ENCODE assay signal across 8 cellular contexts in the genomic region with DNA sequence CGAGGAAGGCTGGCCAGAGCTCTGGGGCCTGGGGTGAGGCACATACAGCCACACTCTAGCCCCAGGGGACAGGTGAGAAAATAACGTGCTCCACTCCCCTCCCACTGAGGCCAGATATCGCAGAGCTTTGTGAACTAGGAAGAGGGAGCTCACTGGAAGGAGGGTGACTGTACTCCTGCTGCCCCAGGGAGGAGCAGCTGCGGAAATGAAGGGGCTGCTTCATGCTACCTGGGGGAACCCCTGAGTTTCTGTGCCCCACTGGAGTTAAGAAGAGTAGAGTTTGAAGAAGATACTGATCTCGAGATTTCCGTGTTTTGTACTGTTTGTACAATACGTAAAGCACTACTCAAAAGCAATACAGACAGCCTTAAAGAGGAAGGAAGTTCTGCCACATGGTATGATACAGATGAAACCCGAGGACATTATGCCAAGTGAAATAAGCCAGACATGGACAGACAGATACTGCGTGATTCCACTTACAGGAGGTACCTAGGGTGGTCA. TPM values are rescaled to one million over a fixed set of nuclear protein-coding genes. Genes with fewer than 3 reads are reported as not detected.
DNase-seq lines count a peak whose midpoint lies in the region; ATAC-seq lines count a peak whose summit lies in the region.

No MANE protein-coding gene starts in this region.

- DNase-seq in activated T-cell treated with anti-CD3 and anti-CD28 coated beads for 1 hour (ENCODE audit: low read depth) = peak; percentile 44
- no peak for DNase-seq in activated T-cell treated with anti-CD3 and anti-CD28 coated beads for 4 hours
- DNase-seq in stimulated activated naive CD4-positive, alpha-beta T cell treated with Interleukin-2 at 50 U/mL for 16 hours (lab: John Stamatoyannopoulos, UW) = peak; percentile 38
- no peak for DNase-seq in SK-N-DZ (ENCODE audit: low spot score)

- peak; percentile 52 to 60 for ATAC-seq in activated CD4-positive, CD25-positive, alpha-beta regulatory T cell treated with anti-CD3 and anti-CD28 coated beads, Interleukin-2, amount 50 U/mL, for 24 hours
- ATAC-seq in esophagus mucosa (peak; percentile 47), GM19023 (IDR thresholded peaks at IDR 0.05; ENCODE audit: unreplicated experiment) (no peak), HG02884 (IDR thresholded peaks at IDR 0.05; ENCODE audit: unreplicated experiment) (no peak)

RNA-seq across cellular contexts. Expression of gene CMTM6, which starts 44.6 kb away (rescaled TPM):
- total RNA-seq in esophagus mucosa = 28.0 TPM
- 34.5 and 40.9 TPM in 2 replicates for polyA plus RNA-seq in SK-N-DZ (2014; cell fraction: cytosol; rRNA removed)
- polyA plus RNA-seq in SK-N-DZ (2014; cell fraction: nucleus; rRNA removed) = 15.7 and 20.0 TPM in 2 replicates

Comparison
In these comparisons a context has a peak if more than half of its experiments do, and no peak if none do; other contexts are left out.
1. DNase-seq: peak in activated T-cell treated with anti-CD3 and anti-CD28 coated beads for 1 hour (single experiment) and stimulated activated naive CD4-positive, alpha-beta T cell treated with Interleukin-2 at 50 U/mL for 16 hours (single experiment); none in activated T-cell treated with anti-CD3 and anti-CD28 coated beads for 4 hours (single experiment) and SK-N-DZ (single experiment).
2. ATAC-seq: peak in activated CD4-positive, CD25-positive, alpha-beta regulatory T cell treated with anti-CD3 and anti-CD28 coated beads, Interleukin-2, amount 50 U/mL, for 24 hours (2 of 2) and esophagus mucosa (single experiment); none in GM19023 (single experiment) and HG02884 (single experiment).